9 cellular contexts compared by ENCODE assay signal in genomic region chr10:102086196-102086595, GRCh38.
"Had no signal": no experiment of that assay in that cellular context is flagged by ENCODE, and none has a peak within 500 bp of the region (broad histone marks: within the 10 kb centered on the region; RNA-seq: fewer than 3 reads in every experiment).

No MANE protein-coding gene starts in this region.

- FAIRE-seq: H1, H54, HepG2 had no signal

- DNase-seq: H9, HCEC 1CT, HFFc6, KG1 had no signal

- H3K27ac ChIP-seq: HL-60 had no signal

- ATAC-seq: GM23338, HepG2 had no signal

- H3K4me2 ChIP-seq: GM23338 had no signal

- H2AFZ ChIP-seq: GM23338 had no signal

- H3K4me3 ChIP-seq: GM23338 had no signal
